Comparison of ENCODE assay signal across 8 cellular contexts in the genomic region with DNA sequence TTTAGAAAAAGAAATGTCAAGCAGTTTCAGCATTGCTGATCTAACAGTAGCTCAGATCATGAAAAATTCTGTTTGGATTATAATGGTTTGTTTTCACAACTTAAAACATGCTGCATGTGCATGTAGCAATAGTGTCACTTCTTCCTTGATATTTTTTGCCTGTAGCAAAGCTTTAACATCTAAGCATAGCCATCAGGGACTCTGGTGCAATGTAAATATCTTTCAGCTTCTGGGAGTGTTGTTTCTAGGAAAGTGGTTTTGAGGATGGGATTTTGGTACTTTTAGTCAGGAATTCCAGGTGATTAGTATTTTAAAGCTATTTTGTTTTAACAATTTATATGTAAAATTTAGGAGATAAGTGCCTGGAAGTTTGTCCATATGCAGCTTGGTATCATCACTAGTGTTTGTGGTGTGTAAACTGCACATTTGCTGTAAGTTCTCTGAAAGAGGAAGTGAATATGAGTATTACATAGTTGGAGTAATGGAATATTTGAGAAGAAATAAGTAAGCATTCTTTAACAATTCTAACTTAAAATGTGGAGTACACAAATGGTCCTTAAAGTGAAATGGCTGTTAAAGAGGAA.
A peak's percentile ranks its signal among the peaks of the same experiment; 100 is the strongest.
DNase-seq lines count a peak whose midpoint lies in the region; ATAC-seq and TF ChIP-seq lines count a peak whose summit lies in the region.

No MANE protein-coding gene starts in this region.

- no peak for ATAC-seq in HG02610 (IDR thresholded peaks at IDR 0.05; ENCODE audit: unreplicated experiment)

- peak; percentile 44 for DNase-seq in DMS79 treated with DMSO at 0.1 percent for 48 hours (lab: John Stamatoyannopoulos, UW)
- no peak for DNase-seq in DMS79 (lab: John Stamatoyannopoulos, UW)
- peak; percentile 44 for DNase-seq in SKM-1 (lab: John Stamatoyannopoulos, UW; ENCODE audit: unreplicated experiment)
- no peak for DNase-seq in fibroblast of mammary gland (ENCODE audit: low read depth)
- DNase-seq in NCI-H1417 treated with DMSO at 0.1 percent for 48 hours (lab: John Stamatoyannopoulos, UW), result no peak
- DNase-seq in activated CD4-positive, alpha-beta T cell treated with anti-CD3 and anti-CD28 coated beads, Interleukin-2, amount 50 U/mL, for 48 hours, result no peak

- H3K4me3 ChIP-seq in fibroblast of mammary gland (ENCODE audit: control insufficient read depth, low read depth, low read length) (peak overlapping the region; percentile 95), skin epidermis (peak overlapping the region; percentile 79 to 98 (median 89))

- H3K27ac ChIP-seq in skin epidermis, result peak overlapping the region in 15 of 21 experiments; percentile 9 to 98 (median 94)

- no peak for TF ChIP-seq CTCF in fibroblast of mammary gland (conservative IDR thresholded peaks at IDR 0.05; ENCODE audit: control insufficient read depth, insufficient read depth, low read depth, low read length)

Comparison
In these comparisons a context has a peak if more than half of its experiments do, and no peak if none do; other contexts are left out.
1. DNase-seq: peak in DMS79 treated with DMSO at 0.1 percent for 48 hours (single experiment) and SKM-1 (single experiment); none in DMS79 (single experiment), fibroblast of mammary gland (single experiment), NCI-H1417 treated with DMSO at 0.1 percent for 48 hours (single experiment) and activated CD4-positive, alpha-beta T cell treated with anti-CD3 and anti-CD28 coated beads, Interleukin-2, amount 50 U/mL, for 48 hours (0 of 2).